In the genomic region with DNA sequence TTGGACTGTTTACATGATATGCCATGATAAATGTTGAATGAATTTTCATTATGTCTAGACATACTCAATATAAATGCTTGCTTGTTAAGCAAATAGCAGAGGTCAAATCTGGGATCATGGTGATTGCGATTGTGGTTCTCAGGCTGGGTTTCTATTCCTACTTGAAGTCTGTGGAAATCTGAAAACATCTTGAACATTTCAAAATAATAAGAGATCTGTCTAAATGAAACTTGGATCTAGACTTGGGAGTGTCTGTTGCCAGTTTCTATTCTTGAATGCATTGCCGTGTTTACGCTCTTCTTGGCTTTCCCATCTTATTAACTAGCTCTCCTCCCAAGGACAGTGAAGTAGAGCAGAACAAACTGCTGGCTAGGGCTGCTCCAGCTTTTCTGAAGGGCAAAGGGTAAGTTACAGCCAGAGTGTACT, we compare ENCODE assay signal across 13 cellular contexts.
DNase-seq lines count a peak whose midpoint lies in the region; ATAC-seq and TF ChIP-seq lines count a peak whose summit lies in the region.
"Had no signal": no experiment of that assay in that cellular context is flagged by ENCODE, and none has a peak within 500 bp of the region (broad histone marks: within the 10 kb centered on the region; RNA-seq: fewer than 3 reads in every experiment).

No MANE protein-coding gene starts in this region.

- DNase-seq in globus pallidus (ENCODE audit: low spot score) (peak; percentile 55), nephron progenitor cell (no peak), thyroid gland (peak; percentile 16 to 38), NCI-H510A treated with DMSO at 0.1 percent for 48 hours (lab: John Stamatoyannopoulos, UW) (no peak)
- DNase-seq in activated naive CD4-positive, alpha-beta T cell treated with anti-CD3 and anti-CD28 coated beads, Interleukin-2, amount 50 U/mL, for 72 hours (ENCODE audit: low spot score in 2 of 2), result no peak
- DNase-seq: activated CD4-positive, alpha-beta T cell treated with anti-CD3 and anti-CD28 coated beads, Interleukin-2, amount 50 U/mL, for 1 hour; activated gamma-delta T cell; stimulated activated CD8-positive, alpha-beta memory T cell treated with anti-CD3 and anti-CD28 coated beads, Interleukin-4, amount 100 ng/mL, for 48 hours; SW 1271 had no signal

- no peak overlapping the region for H3K4me3 ChIP-seq in thyroid gland (replicated peaks in 1 of 3)

- intact Hi-C loops in thyroid gland (cut with DNase I), result no loop called here

- WGBS in thyroid gland, 2 donors, result 33 to 48% methylated on average over 3 of the region's 3 CpGs

- H3K4me3 Mint-ChIP-seq in brain (peak overlapping the region in 3 of 5 experiments; percentile 11 to 45 (median 22)), nephron progenitor cell (no peak overlapping the region)

- no peaks in the 10 kb centered on the region for H3K9me3 ChIP-seq in thyroid gland

- no peaks in the 10 kb centered on the region for H3K27me3 Mint-ChIP-seq in brain
- H3K27me3 Mint-ChIP-seq in nephron progenitor cell (ENCODE audit: low read depth, poor library complexity), result no peaks in the 10 kb centered on the region

- H3K4me1 ChIP-seq in thyroid gland, result peaks cover 3 to 24% of the 10 kb centered on the region in 2 donors

- H3K9me3 Mint-ChIP-seq in brain (no peaks in the 10 kb centered on the region), nephron progenitor cell (peaks cover 8% of the 10 kb centered on the region)
- peaks cover 0 to 4% of the 10 kb centered on the region in 2 donors for H3K9me3 Mint-ChIP-seq in activated naive CD4-positive, alpha-beta T cell treated with anti-CD3 and anti-CD28 coated beads, Interleukin-2, amount 50 U/mL, for 72 hours

- ATAC-seq in activated naive CD4-positive, alpha-beta T cell treated with anti-CD3 and anti-CD28 coated beads, Interleukin-2, amount 50 U/mL, for 72 hours, result no peak
- ATAC-seq in HG03097 (IDR thresholded peaks at IDR 0.05; ENCODE audit: low FRiP score, unreplicated experiment) (no peak), GM18861 (IDR thresholded peaks at IDR 0.05; ENCODE audit: unreplicated experiment) (no peak)

- peak overlapping the region; percentile 20 to 65 (median 64) for H3K27ac ChIP-seq in thyroid gland
- H3K27ac ChIP-seq: C4-2B had no signal

- TF ChIP-seq POLR2A in thyroid gland (IDR thresholded peaks at IDR 0.05), result no peak

- peaks cover 32% of the 10 kb centered on the region for H3K36me3 Mint-ChIP-seq in brain
- peaks cover 11% of the 10 kb centered on the region for H3K36me3 Mint-ChIP-seq in nephron progenitor cell (ENCODE audit: low read depth)
- peaks cover 0 to 37% of the 10 kb centered on the region in 2 donors for H3K36me3 Mint-ChIP-seq in activated naive CD4-positive, alpha-beta T cell treated with anti-CD3 and anti-CD28 coated beads, Interleukin-2, amount 50 U/mL, for 72 hours

- TF ChIP-seq CTCF in brain (conservative IDR thresholded peaks at IDR 0.05) (no peak), nephron progenitor cell (IDR thresholded peaks at IDR 0.05) (no peak), thyroid gland (IDR thresholded peaks at IDR 0.05) (no peak)

- H3K27ac Mint-ChIP-seq in brain (peak overlapping the region in 4 of 5 experiments; percentile 22 to 90 (median 61)), nephron progenitor cell (peak overlapping the region; percentile 33)
- no peak overlapping the region for H3K27ac Mint-ChIP-seq in activated naive CD4-positive, alpha-beta T cell treated with anti-CD3 and anti-CD28 coated beads, Interleukin-2, amount 50 U/mL, for 72 hours

- peaks cover 14% of the 10 kb centered on the region for H3K4me1 Mint-ChIP-seq in brain
- peaks cover 52% of the 10 kb centered on the region for H3K4me1 Mint-ChIP-seq in nephron progenitor cell

- no peaks in the 10 kb centered on the region for H3K27me3 ChIP-seq in thyroid gland

- H3K36me3 ChIP-seq in thyroid gland, result no peaks in the 10 kb centered on the region

Comparison
In these comparisons a context has a peak if more than half of its experiments do, and no peak if none do; other contexts are left out.
1. H3K27ac Mint-ChIP-seq: peak in brain (4 of 5) and nephron progenitor cell (single experiment); none in activated naive CD4-positive, alpha-beta T cell treated with anti-CD3 and anti-CD28 coated beads, Interleukin-2, amount 50 U/mL, for 72 hours (0 of 2).
2. DNase-seq: peak in globus pallidus (single experiment) and thyroid gland (2 of 2); none in nephron progenitor cell (single experiment), activated naive CD4-positive, alpha-beta T cell treated with anti-CD3 and anti-CD28 coated beads, Interleukin-2, amount 50 U/mL, for 72 hours (0 of 2) and NCI-H510A treated with DMSO at 0.1 percent for 48 hours (single experiment).